In genomic region chr2:10471046-10471571, GRCh38 we compare ENCODE assay signal across 16 cellular contexts.
"Had no signal": no experiment of that assay in that cellular context is flagged by ENCODE, and none has a peak within 500 bp of the region (broad histone marks: within the 10 kb centered on the region; RNA-seq: fewer than 3 reads in every experiment).

No MANE protein-coding gene starts in this region.

- H3K27ac ChIP-seq: adrenal gland, left ventricle myocardium inferior, prostate gland, right lobe of liver had no signal

- H3K27me3 ChIP-seq: adrenal gland, right lobe of liver had no signal

- H3K4me1 ChIP-seq: adrenal gland, left ventricle myocardium inferior, right lobe of liver had no signal

- H3K9me3 ChIP-seq: adrenal gland, left ventricle myocardium inferior, prostate gland, right lobe of liver had no signal

- H3K4me3 ChIP-seq: adrenal gland, left ventricle myocardium inferior, prostate gland, right lobe of liver had no signal

- DNase-seq: activated CD4-positive, alpha-beta memory T cell treated with anti-CD3 and anti-CD28 coated beads, Interleukin-2, amount 10 ng/mL, durations not matched to agents 7 days and 5 days; activated CD4-positive, alpha-beta T cell treated with anti-CD3 and anti-CD28 coated beads for 36 hours; activated naive CD4-positive, alpha-beta T cell treated with anti-CD3 and anti-CD28 coated beads, Interleukin-2, amount 50 U/mL, for 16 hours; adrenal gland; central memory CD4-positive, alpha-beta T cell; erythroblast; left ventricle myocardium inferior; mesenchymal stem cell; occipital lobe; stimulated activated CD4-positive, alpha-beta T cell treated with anti-CD3 and anti-CD28 coated beads, Interleukin-2, amount 100 ng/mL, for 24 hours; stimulated activated naive CD4-positive, alpha-beta T cell; substantia nigra; T-cell; T1000 had no signal

- H3K36me3 ChIP-seq: adrenal gland, left ventricle myocardium inferior, prostate gland, right lobe of liver had no signal

- ATAC-seq: activated CD4-positive, alpha-beta T cell treated with anti-CD3 and anti-CD28 coated beads for 36 hours; right lobe of liver; T-cell had no signal
